1 cellular context compared by ENCODE assay signal in the genomic region with DNA sequence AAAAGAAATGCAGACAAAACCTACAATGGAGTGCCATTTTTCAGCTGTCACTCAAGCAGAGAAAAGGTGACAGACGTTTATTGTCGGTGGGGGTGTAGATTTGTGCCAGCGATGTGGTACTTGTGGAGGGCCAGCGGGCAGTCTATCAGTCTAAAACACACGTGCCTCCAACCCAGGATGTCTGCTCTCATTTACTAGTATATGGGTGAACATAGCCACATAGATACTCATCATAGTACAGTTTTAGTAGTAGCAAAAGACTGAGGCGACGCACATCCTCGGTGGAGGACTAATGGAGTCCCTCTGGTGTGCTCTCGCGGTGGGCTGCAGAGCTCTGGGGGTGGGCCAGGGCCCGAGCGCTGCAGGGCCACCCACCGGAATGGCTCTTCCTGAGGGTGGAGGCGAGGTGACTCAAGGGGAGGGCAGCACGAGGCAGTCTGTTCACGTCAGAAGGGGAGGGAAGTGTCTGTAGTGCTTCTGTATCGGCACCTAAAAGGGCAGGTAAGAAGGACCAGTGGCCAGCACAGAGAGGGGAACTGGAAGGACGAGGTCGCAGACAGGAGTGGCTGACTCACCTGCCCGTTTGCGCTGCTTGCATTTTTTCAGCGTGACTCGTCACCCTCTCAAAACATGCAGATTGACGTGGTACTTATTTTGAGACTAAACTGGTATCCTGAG.
TF ChIP-seq lines count a peak whose summit lies in the region.

No MANE protein-coding gene starts in this region.

TF ChIP-seq in H1, 55 proteins besides CTCF, POLR2A, EP300 and RAD21:
- TF ChIP-seq JUND (IDR thresholded peaks at IDR 0.05; ENCODE audit: low read length) (0 out of 2 replicates have a peak, but pooled peaks have one; percentile 49), ASH2L (IDR thresholded peaks at IDR 0.05; ENCODE audit: low read length) (no peak)
